ENCODE assay signal across 8 cellular contexts in the genomic region with DNA sequence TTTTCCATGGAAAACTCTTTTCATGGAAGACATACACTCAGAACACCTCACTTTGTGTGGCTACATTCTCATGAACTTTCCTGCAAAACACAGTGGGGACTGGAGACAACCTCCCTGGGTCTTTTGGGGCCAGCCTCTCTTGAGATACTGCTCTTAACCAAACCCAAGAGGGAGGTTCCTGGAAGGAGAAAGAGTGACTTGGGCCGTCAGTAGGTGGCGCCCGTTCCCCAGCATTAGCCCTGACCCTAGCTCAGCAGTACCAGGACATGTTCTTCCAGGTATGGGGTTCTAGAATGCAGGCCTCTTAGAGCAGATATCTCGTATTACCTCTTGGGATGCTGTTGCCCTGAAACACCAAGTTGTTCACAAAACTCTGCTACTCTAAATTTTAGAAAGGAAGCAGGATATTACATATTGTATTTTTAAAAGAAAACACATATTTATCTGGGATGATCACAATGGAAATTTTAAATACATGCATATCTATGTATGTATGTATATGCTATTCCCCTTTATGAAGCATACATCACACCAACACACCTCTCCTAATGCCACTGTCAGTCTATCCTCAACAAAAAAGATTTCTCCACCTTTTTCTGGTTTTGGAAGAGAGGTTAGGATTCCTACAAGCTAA. TPM values are rescaled to one million over a fixed set of nuclear protein-coding genes. Genes with fewer than 3 reads are reported as not detected.
A peak's percentile ranks its signal among the peaks of the same experiment; 100 is the strongest.
DNase-seq lines count a peak whose midpoint lies in the region; ATAC-seq and TF ChIP-seq lines count a peak whose summit lies in the region.

No MANE protein-coding gene starts in this region.

- H3K36me3 ChIP-seq in CD4-positive, CD25-positive, alpha-beta regulatory T cell (ENCODE audit: control insufficient read depth, insufficient read depth, low read length) = no peaks in the 10 kb centered on the region
- no peaks in the 10 kb centered on the region for H3K36me3 ChIP-seq in mucosa of descending colon (ENCODE audit: low read depth)

- DNase-seq in CD4-positive, CD25-positive, alpha-beta regulatory T cell = peak; percentile 30 to 80 (median 60)
- DNase-seq in GM19240 (ENCODE audit: insufficient read length, low spot score) (peak; percentile 70), NCI-H526 (lab: John Stamatoyannopoulos, UW) (peak; percentile 52 to 83), mucosa of descending colon (peak; percentile 68 to 87 (median 86))
- DNase-seq in activated CD4-positive, alpha-beta memory T cell treated with anti-CD3 and anti-CD28 coated beads for 36 hours = peak; percentile 85
- DNase-seq in effector CD8-positive, alpha-beta T cell (lab: John Stamatoyannopoulos, UW) = peak; percentile 54
- DNase-seq in stimulated activated effector memory CD8-positive, alpha-beta T cell treated with anti-CD3 and anti-CD28 coated beads, Interleukin-12 subunit alpha, Interleukin-12 subunit beta, amount 100 ng/mL, for 72 hours (ENCODE audit: low spot score in 2 of 2) = peak; percentile 62 to 84

- H3K27me3 ChIP-seq in CD4-positive, CD25-positive, alpha-beta regulatory T cell (ENCODE audit: control insufficient read depth, insufficient read depth, low read length) = peaks cover 2% of the 10 kb centered on the region

- ATAC-seq in CD4-positive, CD25-positive, alpha-beta regulatory T cell (ENCODE audit: low read depth in 2 of 2) = peak; percentile 65
- ATAC-seq in HG03342 (IDR thresholded peaks at IDR 0.05; ENCODE audit: unreplicated experiment) = peak; percentile 96
- ATAC-seq in mucosa of descending colon = peak; percentile 94
- ATAC-seq in stimulated activated effector memory CD8-positive, alpha-beta T cell treated with anti-CD3 and anti-CD28 coated beads, Interleukin-12 subunit alpha, Interleukin-12 subunit beta, amount 100 ng/mL, for 72 hours = peak; percentile 88

- H3K4me3 ChIP-seq in CD4-positive, CD25-positive, alpha-beta regulatory T cell (ENCODE audit: low read depth, low read length) = no peak overlapping the region
- no peak overlapping the region for H3K4me3 ChIP-seq in mucosa of descending colon

- H3K27me3 Mint-ChIP-seq in CD4-positive, CD25-positive, alpha-beta regulatory T cell = peaks cover 14% of the 10 kb centered on the region
- no peaks in the 10 kb centered on the region for H3K27me3 Mint-ChIP-seq in activated CD4-positive, alpha-beta memory T cell treated with anti-CD3 and anti-CD28 coated beads for 36 hours

- H3K36me3 Mint-ChIP-seq in CD4-positive, CD25-positive, alpha-beta regulatory T cell = no peaks in the 10 kb centered on the region
- H3K36me3 Mint-ChIP-seq in activated CD4-positive, alpha-beta memory T cell treated with anti-CD3 and anti-CD28 coated beads for 36 hours = no peaks in the 10 kb centered on the region
- H3K36me3 Mint-ChIP-seq in stimulated activated effector memory CD8-positive, alpha-beta T cell treated with anti-CD3 and anti-CD28 coated beads, Interleukin-12 subunit alpha, Interleukin-12 subunit beta, amount 100 ng/mL, for 72 hours = no peaks in the 10 kb centered on the region

- H3K27ac Mint-ChIP-seq in CD4-positive, CD25-positive, alpha-beta regulatory T cell = no peak overlapping the region
- no peak overlapping the region for H3K27ac Mint-ChIP-seq in activated CD4-positive, alpha-beta memory T cell treated with anti-CD3 and anti-CD28 coated beads for 36 hours
- no peak overlapping the region for H3K27ac Mint-ChIP-seq in stimulated activated effector memory CD8-positive, alpha-beta T cell treated with anti-CD3 and anti-CD28 coated beads, Interleukin-12 subunit alpha, Interleukin-12 subunit beta, amount 100 ng/mL, for 72 hours

- TF ChIP-seq CTCF in mucosa of descending colon (IDR thresholded peaks at IDR 0.05) = peak; percentile 80

- H3K4me3 Mint-ChIP-seq in CD4-positive, CD25-positive, alpha-beta regulatory T cell = no peak overlapping the region
- no peak overlapping the region for H3K4me3 Mint-ChIP-seq in activated CD4-positive, alpha-beta memory T cell treated with anti-CD3 and anti-CD28 coated beads for 36 hours
- no peak overlapping the region for H3K4me3 Mint-ChIP-seq in stimulated activated effector memory CD8-positive, alpha-beta T cell treated with anti-CD3 and anti-CD28 coated beads, Interleukin-12 subunit alpha, Interleukin-12 subunit beta, amount 100 ng/mL, for 72 hours

- CTCF ChIA-PET in activated CD4-positive, alpha-beta memory T cell treated with anti-CD3 and anti-CD28 coated beads for 36 hours (lab: Charles Lee) = interaction anchor here (1.0 to 8.9 kb wide), 24 partner anchors 8 to 583 kb away, joined by 3 to 138 read pairs (median 7); no protein-coding TSS in a partner anchor

- H3K9me3 Mint-ChIP-seq in CD4-positive, CD25-positive, alpha-beta regulatory T cell = no peaks in the 10 kb centered on the region
- H3K9me3 Mint-ChIP-seq in activated CD4-positive, alpha-beta memory T cell treated with anti-CD3 and anti-CD28 coated beads for 36 hours = no peaks in the 10 kb centered on the region
- no peaks in the 10 kb centered on the region for H3K9me3 Mint-ChIP-seq in stimulated activated effector memory CD8-positive, alpha-beta T cell treated with anti-CD3 and anti-CD28 coated beads, Interleukin-12 subunit alpha, Interleukin-12 subunit beta, amount 100 ng/mL, for 72 hours

- H3K4me1 ChIP-seq in CD4-positive, CD25-positive, alpha-beta regulatory T cell (ENCODE audit: control insufficient read depth, insufficient read depth, low read length, poor library complexity, severe bottlenecking) = no peaks in the 10 kb centered on the region
- no peaks in the 10 kb centered on the region for H3K4me1 ChIP-seq in mucosa of descending colon (ENCODE audit: low read depth)

- intact Hi-C loops in activated CD4-positive, alpha-beta memory T cell treated with anti-CD3 and anti-CD28 coated beads for 36 hours (cut with micrococcal nuclease) = loop anchor here (1.0 to 2.0 kb wide), 4 partner anchors 24 to 325 kb away; no protein-coding TSS in a partner anchor
- intact Hi-C loops in mucosa of descending colon (cut with DNase I, micrococcal nuclease) = no loop called here

- no peak overlapping the region for H3K27ac ChIP-seq in CD4-positive, CD25-positive, alpha-beta regulatory T cell (ENCODE audit: insufficient read depth, low read length, poor library complexity, severe bottlenecking)

- no peaks in the 10 kb centered on the region for H3K4me1 Mint-ChIP-seq in CD4-positive, CD25-positive, alpha-beta regulatory T cell
- H3K4me1 Mint-ChIP-seq in activated CD4-positive, alpha-beta memory T cell treated with anti-CD3 and anti-CD28 coated beads for 36 hours (ENCODE audit: low read depth) = no peaks in the 10 kb centered on the region
- no peaks in the 10 kb centered on the region for H3K4me1 Mint-ChIP-seq in stimulated activated effector memory CD8-positive, alpha-beta T cell treated with anti-CD3 and anti-CD28 coated beads, Interleukin-12 subunit alpha, Interleukin-12 subunit beta, amount 100 ng/mL, for 72 hours

- POLR2A ChIA-PET in activated CD4-positive, alpha-beta memory T cell treated with anti-CD3 and anti-CD28 coated beads for 36 hours (lab: Charles Lee) = no interaction called here

- H3K9me3 ChIP-seq in CD4-positive, CD25-positive, alpha-beta regulatory T cell (ENCODE audit: control insufficient read depth in 2 of 2, low read length in 2 of 2) = no peaks in the 10 kb centered on the region
- H3K9me3 ChIP-seq in mucosa of descending colon = no peaks in the 10 kb centered on the region

RNA-seq across cellular contexts. Expression of a gene that starts 15.8 kb away (rescaled TPM):
- total RNA-seq in CD4-positive, CD25-positive, alpha-beta regulatory T cell = 0.84 TPM
- polyA plus RNA-seq in CD4-positive, CD25-positive, alpha-beta regulatory T cell = under 1 TPM in 2 of 4 donors, not detected in 2; 0.11 to 0.69 TPM
- under 1 TPM; 0.33 to 0.73 TPM for total RNA-seq in activated CD4-positive, alpha-beta memory T cell treated with anti-CD3 and anti-CD28 coated beads for 36 hours
- 10 to 100 TPM; 14.3 to 25.7 (median 15.8) TPM for total RNA-seq in mucosa of descending colon
